In genomic region chr11:324611-325517, GRCh38 we compare ENCODE assay signal across 12 cellular contexts. TPM values are rescaled to one million over a fixed set of nuclear protein-coding genes. Genes with fewer than 3 reads are reported as not detected.
DNase-seq lines count a peak whose midpoint lies in the region; ATAC-seq and TF ChIP-seq lines count a peak whose summit lies in the region.
"Not testable (repeated sequence)": the region's sequence is repeated elsewhere in the genome, so short reads cannot be mapped to it uniquely, and the experiment has no call there.
"Had no signal": no experiment of that assay in that cellular context is flagged by ENCODE, and none has a peak within 500 bp of the region (broad histone marks: within the 10 kb centered on the region; RNA-seq: fewer than 3 reads in every experiment).

No MANE protein-coding gene starts in this region.

- TF ChIP-seq CTCF in heart right ventricle (IDR thresholded peaks at IDR 0.05); psoas muscle (IDR thresholded peaks at IDR 0.05): not testable (repeated sequence)

- H3K4me1 ChIP-seq in ACC112 (ENCODE audit: control insufficient read depth, insufficient read depth, low read length, unreplicated experiment) (peaks cover 29% of the 10 kb centered on the region), heart right ventricle (peaks cover 15 to 55% (median 42%) of the 10 kb centered on the region in 9 donors), mesodermal cell (ENCODE audit: control insufficient read depth, insufficient read depth, low read length, poor library complexity, severe bottlenecking) (peaks cover 17% of the 10 kb centered on the region), psoas muscle (peaks cover 13% of the 10 kb centered on the region)

- H3K36me3 ChIP-seq in ACC112 (ENCODE audit: insufficient read depth, low read length); heart right ventricle; mesodermal cell (ENCODE audit: control insufficient read depth, insufficient read depth, low read length); psoas muscle (ENCODE audit: insufficient read depth in 1 of 2, low read depth in 1 of 2): not testable (repeated sequence)

- H3K27me3 ChIP-seq in ACC112 (ENCODE audit: insufficient read depth, low read length); heart right ventricle; psoas muscle (ENCODE audit: insufficient read depth in 3 of 3, low read length in 2 of 3): not testable (repeated sequence)

- H3K9me3 ChIP-seq in heart right ventricle; mesodermal cell (ENCODE audit: control insufficient read depth, low read length); psoas muscle: not testable (repeated sequence)

- intact Hi-C loops in heart right ventricle (cut with DNase I); psoas muscle (cut with DNase I): not testable (repeated sequence)

- DNase-seq in OCI-M2 (lab: John Stamatoyannopoulos, UW; ENCODE audit: unreplicated experiment) (peak; percentile 64), heart right ventricle (peak in 1 of 2 donors; percentile 52), psoas muscle (peak; percentile 69 to 78)
- DNase-seq in activated effector memory CD4-positive, alpha-beta T cell treated with anti-CD3 and anti-CD28 coated beads, Interleukin-2, amount 50 U/mL, for 16 hours = peak; percentile 47

- ATAC-seq in heart right ventricle, psoas muscle: not testable (repeated sequence)

- H3K27ac ChIP-seq in ACC112 (ENCODE audit: low read depth, low read length) = peak overlapping the region; percentile 23; the same call in 1 of the 2 replicates
- peak overlapping the region; percentile 54 for H3K27ac ChIP-seq in cingulate gyrus (ENCODE audit: low read depth, low read length)
- H3K27ac ChIP-seq in heart right ventricle = peak overlapping the region; percentile 90 to 98 (median 96)
- H3K27ac ChIP-seq in mesodermal cell (ENCODE audit: low read depth, low read length, severe bottlenecking) = peak overlapping the region; percentile 5
- H3K27ac ChIP-seq in psoas muscle = peak overlapping the region; percentile 61
- H3K27ac ChIP-seq in temporal lobe (ENCODE audit: low read depth, low read length) = peak overlapping the region; percentile 4

- peak overlapping the region; percentile 25 for H2AFZ ChIP-seq in ACC112 (ENCODE audit: low read length, unreplicated experiment)

- WGBS in heart right ventricle, 2 donors = 48 to 54% methylated on average over 26 of the region's 34 CpGs
- 79% methylated on average over 19 to 22 of the region's 34 CpGs for WGBS in mesodermal cell (ENCODE audit: insufficient coverage in 2 of 2), 2 experiments
- 37 to 54% (median 45%) methylated on average over 26 to 28 of the region's 34 CpGs for WGBS in psoas muscle, 3 donors

- H3K4me3 ChIP-seq in ACC112 (ENCODE audit: low read depth, low read length) (peak overlapping the region; percentile 49; the same call in 1 of the 2 replicates), heart right ventricle (peak overlapping the region in 4 of 10 donors; percentile 14 to 25 (median 22)), psoas muscle (peak overlapping the region; percentile 11)
- H3K4me3 ChIP-seq in mesodermal cell (ENCODE audit: extremely low read depth, insufficient read depth, low read length, poor library complexity, severe bottlenecking) = not testable (repeated sequence)

- H3K79me2 ChIP-seq in ACC112 (ENCODE audit: control insufficient read depth, insufficient read depth, low read length, unreplicated experiment) = not testable (repeated sequence)

RNA-seq across cellular contexts. Expression of gene IFITM3, which starts 4.2 kb away (rescaled TPM):
- total RNA-seq in heart right ventricle = 100 to 1,000 TPM in 9 of 10 donors, 10 to 100 TPM in 1; 94.1 to 591 (median 172) TPM
- polyA plus RNA-seq in heart right ventricle = 1,000 to 10,000 TPM in 1 of 2 donors, 100 to 1,000 TPM in 1; 676 to 1,409 TPM
- 311 TPM for polyA plus RNA-seq in mesodermal cell (2013, experiment 1 of 2)
- polyA plus RNA-seq in mesodermal cell (2013, experiment 2 of 2) = 240 TPM
- 100 to 1,000 TPM; 136 to 234 (median 202) TPM for total RNA-seq in psoas muscle
- 100 to 1,000 TPM; 186 to 557 (median 260) TPM for polyA plus RNA-seq in psoas muscle
- 5.2 TPM for total RNA-seq in temporal lobe

RNA-seq across cellular contexts. Expression of gene IFITM1, which starts 11.0 kb away (rescaled TPM):
- total RNA-seq in heart right ventricle = 100 to 1,000 TPM in 4 of 10 donors, 10 to 100 TPM in 6; 51.6 to 182 (median 94.9) TPM
- polyA plus RNA-seq in heart right ventricle = 100 to 1,000 TPM; 235 to 427 TPM
- 94.2 TPM for polyA plus RNA-seq in mesodermal cell (2013, experiment 1 of 2)
- 72.8 TPM for polyA plus RNA-seq in mesodermal cell (2013, experiment 2 of 2)
- total RNA-seq in psoas muscle = 100 to 1,000 TPM in 1 of 4 donors, 10 to 100 TPM in 3; 44.0 to 105 (median 71.3) TPM
- polyA plus RNA-seq in psoas muscle = 100 to 1,000 TPM in 1 of 3 donors, 10 to 100 TPM in 2; 39.7 to 107 (median 69.7) TPM
- 3.9 TPM for total RNA-seq in temporal lobe

RNA-seq across cellular contexts. Expression of gene IFITM2, which starts 17.2 kb away (rescaled TPM):
- total RNA-seq in heart right ventricle (100 to 1,000 TPM in 7 of 10 donors, 10 to 100 TPM in 3; 57.2 to 333 (median 144) TPM), psoas muscle (100 to 1,000 TPM; 131 to 161 (median 136) TPM), temporal lobe (2.0 TPM)
- polyA plus RNA-seq in heart right ventricle (100 to 1,000 TPM; 423 to 843 TPM), psoas muscle (100 to 1,000 TPM; 109 to 371 (median 181) TPM)
- polyA plus RNA-seq in mesodermal cell (2013, experiment 1 of 2) = 207 TPM
- polyA plus RNA-seq in mesodermal cell (2013, experiment 2 of 2) = 159 TPM

RNA-seq across cellular contexts. Expression of gene IFITM5, which starts 25.5 kb away (rescaled TPM):
- total RNA-seq in heart right ventricle = not detected
- not detected for polyA plus RNA-seq in heart right ventricle
- not detected for polyA plus RNA-seq in mesodermal cell (2013, experiment 1 of 2)
- polyA plus RNA-seq in mesodermal cell (2013, experiment 2 of 2) = not detected
- not detected for total RNA-seq in psoas muscle
- not detected for polyA plus RNA-seq in psoas muscle
- not detected for total RNA-seq in temporal lobe
- total RNA-seq: activated CD8-positive, alpha-beta memory T cell treated with anti-CD3 and anti-CD28 coated beads for 36 hours; left lobe of liver; pancreas; PC-9 had no signal

RNA-seq across cellular contexts. Expression of gene PGGHG, which starts 35.9 kb away (rescaled TPM):
- total RNA-seq in heart right ventricle (10 to 100 TPM in 1 of 10 donors, 1 to 10 TPM in 9; 3.3 to 10.8 (median 5.9) TPM), psoas muscle (1 to 10 TPM; 2.9 to 5.1 (median 3.9) TPM), temporal lobe (1.5 TPM)
- polyA plus RNA-seq in heart right ventricle (10 to 100 TPM; 15.9 to 45.3 TPM), psoas muscle (1 to 10 TPM; 2.7 to 8.6 (median 4.0) TPM)
- 50.3 TPM for polyA plus RNA-seq in mesodermal cell (2013, experiment 1 of 2)
- polyA plus RNA-seq in mesodermal cell (2013, experiment 2 of 2) = 38.8 TPM

Comparison
In these comparisons a context has a peak if more than half of its experiments do, and no peak if none do; other contexts are left out.
1. H3K27ac ChIP-seq: peak in every context shown above with its lines; median percentile 96 in heart right ventricle; 61 in psoas muscle; 54 in cingulate gyrus; 23 in ACC112; 5 in mesodermal cell; 4 in temporal lobe.
2. RNA of gene IFITM3, which starts 4.2 kb away (total RNA-seq): 136 to 234 TPM in psoas muscle and 94.1 to 591 TPM in heart right ventricle; 5.2 TPM in temporal lobe (single experiment); every median in the first group is over 10 times any median in the second.
3. RNA of gene IFITM2, which starts 17.2 kb away (total RNA-seq): 57.2 to 333 TPM in heart right ventricle and 131 to 161 TPM in psoas muscle; 2.0 TPM in temporal lobe (single experiment); every median in the first group is over 10 times any median in the second.